14 cellular contexts compared by ENCODE assay signal in the genomic region with DNA sequence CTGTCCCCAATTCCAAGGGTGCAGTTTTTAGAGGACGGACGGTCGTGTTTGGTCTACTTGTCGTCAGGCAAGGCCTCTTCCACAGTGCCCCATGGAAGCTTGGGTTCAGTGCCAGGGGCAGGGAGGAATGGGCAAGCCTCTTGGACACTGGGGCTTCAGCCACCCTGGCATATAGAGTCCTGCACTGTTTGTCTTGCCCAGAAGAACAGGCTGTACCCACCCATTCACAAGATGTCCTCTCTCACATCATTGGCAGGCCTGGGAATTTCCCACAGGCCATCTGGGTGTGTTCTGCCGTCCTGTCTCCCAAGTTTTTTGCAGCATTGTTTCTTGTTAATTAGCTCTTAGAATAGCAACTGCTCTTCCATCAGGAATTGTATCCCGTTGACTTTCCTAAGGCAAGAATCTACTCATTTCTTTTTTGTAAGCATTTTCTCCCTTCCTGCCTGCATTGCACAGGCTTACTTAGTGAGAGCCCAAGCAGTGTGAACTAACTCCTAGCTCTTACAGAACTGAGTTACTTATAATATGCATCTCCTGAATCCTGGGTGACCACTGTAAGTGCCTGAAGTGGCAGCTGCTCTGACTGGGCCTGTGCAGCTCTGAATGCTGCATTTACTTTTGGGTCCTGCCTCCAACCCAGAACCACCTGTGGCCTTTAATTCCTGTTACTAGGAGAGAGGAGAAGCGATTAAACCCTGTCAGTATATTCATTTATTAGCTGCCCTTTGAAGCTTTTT.
DNase-seq lines count a peak whose midpoint lies in the region; ATAC-seq and TF ChIP-seq lines count a peak whose summit lies in the region.
"Had no signal": no experiment of that assay in that cellular context is flagged by ENCODE, and none has a peak within 500 bp of the region (broad histone marks: within the 10 kb centered on the region; RNA-seq: fewer than 3 reads in every experiment).

No MANE protein-coding gene starts in this region.

- peaks cover 0 to 1% (median 0%) of the 10 kb centered on the region in 7 donors for H3K9me3 Mint-ChIP-seq in CD4-positive, CD25-positive, alpha-beta regulatory T cell
- H3K9me3 Mint-ChIP-seq in activated T-helper 1 cell treated with anti-CD3 and anti-CD28 coated beads, Interleukin-12 subunit alpha, Interleukin-12 subunit beta, Interleukin-2, Interleukin-4 antibody, amounts not matched to agents 30 ng/mL and 10 ng/mL and 1 ng/mL, durations not matched to agents 14 hours and 24 hours and 36 hours, result no peaks in the 10 kb centered on the region

- peak overlapping the region in 1 of 4 donors; percentile 35 for H3K4me3 Mint-ChIP-seq in CD4-positive, CD25-positive, alpha-beta regulatory T cell
- no peak overlapping the region for H3K4me3 Mint-ChIP-seq in activated T-helper 1 cell treated with anti-CD3 and anti-CD28 coated beads, Interleukin-12 subunit alpha, Interleukin-12 subunit beta, Interleukin-2, Interleukin-4 antibody, amounts not matched to agents 30 ng/mL and 10 ng/mL and 1 ng/mL, durations not matched to agents 14 hours and 24 hours and 36 hours

- H3K27me3 Mint-ChIP-seq in CD4-positive, CD25-positive, alpha-beta regulatory T cell, result no peaks in the 10 kb centered on the region
- H3K27me3 Mint-ChIP-seq in activated T-helper 1 cell treated with anti-CD3 and anti-CD28 coated beads, Interleukin-12 subunit alpha, Interleukin-12 subunit beta, Interleukin-2, Interleukin-4 antibody, amounts not matched to agents 30 ng/mL and 10 ng/mL and 1 ng/mL, durations not matched to agents 14 hours and 24 hours and 36 hours (ENCODE audit: insufficient read depth), result no peaks in the 10 kb centered on the region

- peaks cover 63% of the 10 kb centered on the region for H3K36me3 Mint-ChIP-seq in CD4-positive, CD25-positive, alpha-beta regulatory T cell
- H3K36me3 Mint-ChIP-seq in activated T-helper 1 cell treated with anti-CD3 and anti-CD28 coated beads, Interleukin-12 subunit alpha, Interleukin-12 subunit beta, Interleukin-2, Interleukin-4 antibody, amounts not matched to agents 30 ng/mL and 10 ng/mL and 1 ng/mL, durations not matched to agents 14 hours and 24 hours and 36 hours (ENCODE audit: low read depth), result peaks cover 58% of the 10 kb centered on the region

- peaks cover 94% of the 10 kb centered on the region for H3K36me3 ChIP-seq in CD4-positive, CD25-positive, alpha-beta regulatory T cell (ENCODE audit: control insufficient read depth, insufficient read depth, low read length)
- H3K36me3 ChIP-seq in heart left ventricle, result peaks cover 0 to 35% (median 21%) of the 10 kb centered on the region in 9 donors
- H3K36me3 ChIP-seq: ascending aorta, neutrophil had no signal

- H3K4me1 Mint-ChIP-seq in CD4-positive, CD25-positive, alpha-beta regulatory T cell, result peaks cover 7 to 22% (median 18%) of the 10 kb centered on the region in 4 donors
- H3K4me1 Mint-ChIP-seq in activated T-helper 1 cell treated with anti-CD3 and anti-CD28 coated beads, Interleukin-12 subunit alpha, Interleukin-12 subunit beta, Interleukin-2, Interleukin-4 antibody, amounts not matched to agents 30 ng/mL and 10 ng/mL and 1 ng/mL, durations not matched to agents 14 hours and 24 hours and 36 hours (ENCODE audit: low read depth), result peaks cover 47% of the 10 kb centered on the region

- H3K27ac Mint-ChIP-seq in CD4-positive, CD25-positive, alpha-beta regulatory T cell, result peak overlapping the region; percentile 32 to 87 (median 85)
- H3K27ac Mint-ChIP-seq in activated T-helper 1 cell treated with anti-CD3 and anti-CD28 coated beads, Interleukin-12 subunit alpha, Interleukin-12 subunit beta, Interleukin-2, Interleukin-4 antibody, amounts not matched to agents 30 ng/mL and 10 ng/mL and 1 ng/mL, durations not matched to agents 14 hours and 24 hours and 36 hours, result peak overlapping the region; percentile 40

- no peak overlapping the region for H3K27ac ChIP-seq in CD4-positive, CD25-positive, alpha-beta regulatory T cell (ENCODE audit: insufficient read depth, low read length, poor library complexity, severe bottlenecking)
- peak overlapping the region in 7 of 12 donors; percentile 50 to 78 (median 72) for H3K27ac ChIP-seq in heart left ventricle
- H3K27ac ChIP-seq: neutrophil had no signal

- no peaks in the 10 kb centered on the region for H3K4me1 ChIP-seq in CD4-positive, CD25-positive, alpha-beta regulatory T cell (ENCODE audit: control insufficient read depth, insufficient read depth, low read length, poor library complexity, severe bottlenecking)
- H3K4me1 ChIP-seq in heart left ventricle, result peaks cover 6 to 70% (median 46%) of the 10 kb centered on the region in 12 donors

- no peaks in the 10 kb centered on the region for H3K27me3 ChIP-seq in CD4-positive, CD25-positive, alpha-beta regulatory T cell (ENCODE audit: control insufficient read depth, insufficient read depth, low read length)
- H3K27me3 ChIP-seq in heart left ventricle, result no peaks in the 10 kb centered on the region
- H3K27me3 ChIP-seq: ascending aorta, neutrophil had no signal

- intact Hi-C loops in activated T-helper 1 cell treated with anti-CD3 and anti-CD28 coated beads, Interleukin-12 subunit alpha, Interleukin-12 subunit beta, Interleukin-2, Interleukin-4 antibody, amounts not matched to agents 30 ng/mL and 10 ng/mL and 1 ng/mL, durations not matched to agents 14 hours and 24 hours and 36 hours (cut with micrococcal nuclease), result no loop called here
- intact Hi-C loops in heart left ventricle (cut with DNase I), result loop anchor here in 2 of 10 donors (2.0 to 10.0 kb wide), 2 partner anchors 19 to 71 kb away; no protein-coding TSS in a partner anchor

- no peak for ATAC-seq in CD4-positive, CD25-positive, alpha-beta regulatory T cell (ENCODE audit: low read depth in 2 of 2)
- ATAC-seq in heart left ventricle, result peak in 3 of 4 donors; percentile 29 to 56 (median 54)
- ATAC-seq in HG03442 (IDR thresholded peaks at IDR 0.05; ENCODE audit: unreplicated experiment), result no peak
- ATAC-seq in GM18519 (IDR thresholded peaks at IDR 0.05; ENCODE audit: low FRiP score, unreplicated experiment), result no peak
- no peak for ATAC-seq in HG02623 (IDR thresholded peaks at IDR 0.05; ENCODE audit: unreplicated experiment)

- no peak for DNase-seq in CD4-positive, CD25-positive, alpha-beta regulatory T cell
- no peak for DNase-seq in activated T-helper 1 cell treated with anti-CD3 and anti-CD28 coated beads, Interleukin-12 subunit alpha, Interleukin-12 subunit beta, Interleukin-2, Interleukin-4 antibody, amounts not matched to agents 30 ng/mL and 10 ng/mL and 1 ng/mL, durations not matched to agents 14 hours and 24 hours and 36 hours (ENCODE audit: low spot score)
- DNase-seq in heart left ventricle (peak in 1 of 5 donors; percentile 39), putamen (ENCODE audit: low spot score) (peak; percentile 64), NCI-H774 (lab: John Stamatoyannopoulos, UW) (no peak)
- DNase-seq: activated CD4-positive, alpha-beta T cell treated with anti-CD3 and anti-CD28 coated beads for 4 hours; NCI-H1105; NCI-H526; stimulated activated CD4-positive, alpha-beta T cell treated with anti-CD3 and anti-CD28 coated beads, Interleukin-4, amount 100 ng/mL, for 4 hours had no signal

- 54 to 72% (median 58%) methylated on average over 7 of the region's 7 CpGs for WGBS in heart left ventricle, 4 donors

- no peak overlapping the region for H3K4me3 ChIP-seq in CD4-positive, CD25-positive, alpha-beta regulatory T cell (ENCODE audit: low read depth, low read length)
- no peak overlapping the region for H3K4me3 ChIP-seq in heart left ventricle
- H3K4me3 ChIP-seq: ascending aorta had no signal

- no peak for TF ChIP-seq CTCF in heart left ventricle (IDR thresholded peaks at IDR 0.05)

- H3K9me3 ChIP-seq in CD4-positive, CD25-positive, alpha-beta regulatory T cell (ENCODE audit: control insufficient read depth in 2 of 2, low read length in 2 of 2), result no peaks in the 10 kb centered on the region
- no peaks in the 10 kb centered on the region for H3K9me3 ChIP-seq in heart left ventricle
- H3K9me3 ChIP-seq: ascending aorta, neutrophil had no signal

- no peak for TF ChIP-seq POLR2A in heart left ventricle (IDR thresholded peaks at IDR 0.05)

Comparison
In these comparisons a context has a peak if more than half of its experiments do, and no peak if none do; other contexts are left out.
1. ATAC-seq: peak in heart left ventricle (3 of 4); none in CD4-positive, CD25-positive, alpha-beta regulatory T cell (0 of 2), HG03442 (single experiment), GM18519 (single experiment) and HG02623 (single experiment).